ENCODE assay signal across 8 cellular contexts in the genomic region with DNA sequence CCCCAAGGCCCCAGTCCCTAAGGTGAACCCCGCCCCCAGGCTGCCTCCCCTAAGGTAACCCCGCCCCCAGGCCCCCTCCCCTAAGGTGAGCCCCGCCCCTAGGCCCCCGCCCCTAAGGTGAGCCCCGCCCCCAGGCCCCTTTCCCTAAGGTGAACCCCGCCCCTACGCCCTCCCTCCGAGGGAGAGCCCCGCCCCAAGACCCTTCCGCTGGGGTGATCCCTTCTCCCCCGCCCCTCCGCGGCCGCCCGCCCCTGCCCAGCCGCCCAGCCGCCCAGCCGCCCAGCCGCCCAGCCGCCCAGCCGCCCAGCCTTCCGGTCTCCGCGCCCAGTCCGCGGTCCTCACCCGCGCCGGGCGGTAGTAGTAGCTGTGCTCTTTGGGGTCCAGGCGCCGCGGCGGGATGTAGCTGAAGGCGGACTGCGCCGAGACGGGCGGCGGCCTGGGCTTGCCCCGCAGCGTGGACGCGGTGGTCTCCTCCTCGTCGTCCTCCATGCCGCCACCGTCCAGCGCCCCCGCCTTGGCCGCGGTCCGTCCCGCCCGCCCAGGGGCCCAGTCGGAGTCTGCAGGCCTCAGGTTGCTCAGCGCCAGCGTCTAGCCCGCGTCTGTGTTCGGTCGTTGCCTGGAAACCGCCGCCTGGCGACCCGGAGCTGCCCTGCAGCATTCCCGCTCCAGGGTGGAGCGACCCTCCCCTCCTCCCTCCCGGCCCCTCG. TPM values are rescaled to one million over a fixed set of nuclear protein-coding genes. Genes with fewer than 3 reads are reported as not detected.
DNase-seq lines count a peak whose midpoint lies in the region; ATAC-seq and TF ChIP-seq lines count a peak whose summit lies in the region.

A gene with protein sequence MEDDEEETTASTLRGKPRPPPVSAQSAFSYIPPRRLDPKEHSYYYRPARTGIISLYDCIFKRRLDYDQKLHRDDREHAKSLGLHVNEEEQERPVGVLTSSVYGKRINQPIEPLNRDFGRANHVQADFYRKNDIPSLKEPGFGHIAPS (minus strand): TSS at position 601 of the 707 bp plus-strand sequence. CDS start 112 bp downstream, at position 489.

- ATAC-seq in HG03565 (IDR thresholded peaks at IDR 0.05; ENCODE audit: unreplicated experiment) = no peak

- no peaks in the 10 kb centered on the region for H3K36me3 ChIP-seq in skeletal muscle tissue (ENCODE audit: control insufficient read depth in 3 of 3, insufficient read depth in 3 of 3, low read length in 3 of 3)

- H3K4me3 ChIP-seq in astrocyte of the spinal cord (ENCODE audit: low read depth, low read length) (peak within 1 kb of the TSS; percentile 38), iPS-18c (ENCODE audit: insufficient read depth, low read depth, low read length) (peak within 1 kb of the TSS; percentile 80), skeletal muscle tissue (ENCODE audit: low read length in 3 of 3) (peak within 1 kb of the TSS; percentile 30 to 63 (median 62))

- no peak within 1 kb of the TSS for H3K27ac ChIP-seq in skeletal muscle tissue (ENCODE audit: low read depth, low read length)

- H3K9me3 ChIP-seq in iPS-18c (ENCODE audit: control insufficient read depth, insufficient read depth, low read length) (no peaks in the 10 kb centered on the region), skeletal muscle tissue (ENCODE audit: control insufficient read depth in 3 of 3, low read length in 3 of 3) (no peaks in the 10 kb centered on the region)

- peak within 1 kb of the TSS in 2 of 3 donors; percentile 45 to 47 for H3K9ac ChIP-seq in skeletal muscle tissue (ENCODE audit: low read depth in 1 of 3, low read length in 3 of 3)

- in situ Hi-C loops in astrocyte of the spinal cord (cut with HindIII; ENCODE audit: low sequenced_read_pairs) = no loop called here

- H3K4me1 ChIP-seq in skeletal muscle tissue (ENCODE audit: control insufficient read depth in 3 of 3, insufficient read depth in 3 of 3, low read length in 3 of 3) = peaks cover 6 to 8% (median 6%) of the 10 kb centered on the region in 3 donors

- TF ChIP-seq CTCF in astrocyte of the spinal cord (IDR thresholded peaks at IDR 0.05; ENCODE audit: low read depth, low read length) = peak; percentile 59

- H3K27me3 ChIP-seq in skeletal muscle tissue (ENCODE audit: control insufficient read depth in 3 of 3, insufficient read depth in 3 of 3, low read length in 3 of 3) = peaks cover 10 to 39% (median 31%) of the 10 kb centered on the region in 3 donors

- DNase-seq in EH (ENCODE audit: low read depth) = peak; percentile 40
- DNase-seq in NCI-H2227 treated with DMSO at 0.1 percent for 48 hours (lab: John Stamatoyannopoulos, UW) = peak; percentile 79
- peak; percentile 41 for DNase-seq in astrocyte of the spinal cord (ENCODE audit: low read depth, low spot score)
- DNase-seq in Kasumi-1 (lab: John Stamatoyannopoulos, UW) = no peak
- DNase-seq in SIG-M5 treated with dmso at 0.1 percent for 504 hours (lab: John Stamatoyannopoulos, UW; ENCODE audit: unreplicated experiment) = no peak

RNA-seq across cellular contexts. Expression of the gene that starts here (rescaled TPM):
- total RNA-seq in skeletal muscle tissue = 0.52 TPM

Comparison
In these comparisons a context has a peak if more than half of its experiments do, and no peak if none do; other contexts are left out.
1. DNase-seq: peak in EH (single experiment), NCI-H2227 treated with DMSO at 0.1 percent for 48 hours (single experiment) and astrocyte of the spinal cord (single experiment); none in Kasumi-1 (0 of 2) and SIG-M5 treated with dmso at 0.1 percent for 504 hours (single experiment).
2. Peak in every context shown above with its lines, with median percentiles within 50 percentile points of each other: H3K4me3 ChIP-seq.